Comparison of ENCODE assay signal across 22 cellular contexts in genomic region chr11:130600616-130601015, GRCh38.
DNase-seq lines count a peak whose midpoint lies in the region; ATAC-seq, FAIRE-seq and TF ChIP-seq lines count a peak whose summit lies in the region.
"Had no signal": no experiment of that assay in that cellular context is flagged by ENCODE, and none has a peak within 500 bp of the region (broad histone marks: within the 10 kb centered on the region; RNA-seq: fewer than 3 reads in every experiment).

No MANE protein-coding gene starts in this region.

- intact Hi-C loops in lower lobe of right lung (cut with DNase I) (no loop called here), sigmoid colon (cut with DNase I) (loop anchor here (5.0 kb wide), 1 partner anchor 78 kb away; no protein-coding TSS in a partner anchor)

- H3K9me3 Mint-ChIP-seq in HFFc6 (no peaks in the 10 kb centered on the region), astrocyte (ENCODE audit: unreplicated experiment) (peaks cover 2% of the 10 kb centered on the region)
- H3K9me3 Mint-ChIP-seq in activated naive CD8-positive, alpha-beta T cell treated with anti-CD3 and anti-CD28 coated beads for 36 hours = no peaks in the 10 kb centered on the region
- H3K9me3 Mint-ChIP-seq: activated CD4-positive, alpha-beta T cell treated with anti-CD3 and anti-CD28 coated beads, Interleukin-2, amount 10 ng/mL, durations not matched to agents 24 days and 14 days; CD4-positive, alpha-beta T cell; immature natural killer cell; T-helper 1 cell treated with Interleukin-12 subunit alpha and Interleukin-12 subunit beta and Interleukin-4 antibody, amounts not matched to agents 30 μg/mL and 1 μg/mL, for 36 hours had no signal

- peaks cover 7% of the 10 kb centered on the region; the same call in 1 of the 2 replicates for H3K27me3 Mint-ChIP-seq in HFFc6 (ENCODE audit: insufficient read depth)
- H3K27me3 Mint-ChIP-seq in astrocyte (ENCODE audit: low read depth, unreplicated experiment) = no peaks in the 10 kb centered on the region
- no peaks in the 10 kb centered on the region for H3K27me3 Mint-ChIP-seq in activated naive CD8-positive, alpha-beta T cell treated with anti-CD3 and anti-CD28 coated beads for 36 hours
- H3K27me3 Mint-ChIP-seq: activated CD4-positive, alpha-beta T cell treated with anti-CD3 and anti-CD28 coated beads, Interleukin-2, amount 10 ng/mL, durations not matched to agents 24 days and 14 days; CD4-positive, alpha-beta T cell had no signal

- H3K4me2 ChIP-seq in astrocyte (ENCODE audit: low read length) = peak overlapping the region; percentile 39

- peaks cover 6% of the 10 kb centered on the region for H3K4me1 ChIP-seq in astrocyte (ENCODE audit: insufficient read depth, low read length)
- H3K4me1 ChIP-seq in lower lobe of right lung = no peaks in the 10 kb centered on the region
- H3K4me1 ChIP-seq in sigmoid colon = peaks cover 0 to 37% (median 35%) of the 10 kb centered on the region in 4 donors
- H3K4me1 ChIP-seq: ascending aorta had no signal

- H3K36me3 Mint-ChIP-seq in HFFc6 (ENCODE audit: low read depth) (0 out of 2 replicates have a peak, but pooled peaks cover 5% of the 10 kb centered on the region), astrocyte (ENCODE audit: low read depth, unreplicated experiment) (no peaks in the 10 kb centered on the region)
- no peaks in the 10 kb centered on the region for H3K36me3 Mint-ChIP-seq in activated naive CD8-positive, alpha-beta T cell treated with anti-CD3 and anti-CD28 coated beads for 36 hours
- H3K36me3 Mint-ChIP-seq: activated naive CD4-positive, alpha-beta T cell treated with anti-CD3 and anti-CD28 coated beads, Interleukin-2, amount 50 U/mL, for 72 hours; immature natural killer cell had no signal

- H2AFZ ChIP-seq in astrocyte (ENCODE audit: low read depth, low read length) = peak overlapping the region; percentile 24

- H3K4me3 ChIP-seq in astrocyte (ENCODE audit: insufficient read depth, low read depth, low read length) = no peak overlapping the region
- H3K4me3 ChIP-seq in lower lobe of right lung = no peak overlapping the region
- H3K4me3 ChIP-seq in sigmoid colon = no peak overlapping the region
- H3K4me3 ChIP-seq: ascending aorta, K562 had no signal

- H4K20me1 ChIP-seq in astrocyte (ENCODE audit: insufficient read depth, low read length) = no peaks in the 10 kb centered on the region

- H3K9me3 ChIP-seq in astrocyte (ENCODE audit: insufficient read depth, low read depth, low read length) (peaks cover 11% of the 10 kb centered on the region), lower lobe of right lung (no peaks in the 10 kb centered on the region), sigmoid colon (no peaks in the 10 kb centered on the region)
- H3K9me3 ChIP-seq: ascending aorta had no signal

- H3K27ac ChIP-seq in astrocyte (ENCODE audit: low read depth, low read length) (peak overlapping the region; percentile 31), lower lobe of right lung (peak overlapping the region; percentile 41), sigmoid colon (peak overlapping the region; percentile 45 to 75 (median 66))
- H3K27ac ChIP-seq: ascending aorta had no signal

- no peak overlapping the region for H3K9ac ChIP-seq in astrocyte (ENCODE audit: low read length)

- TF ChIP-seq CTCF in HFFc6 (IDR thresholded peaks at IDR 0.05) (no peak), astrocyte (IDR thresholded peaks at IDR 0.05; ENCODE audit: insufficient read depth, low read depth, low read length) (no peak), lower lobe of right lung (IDR thresholded peaks at IDR 0.05) (no peak), sigmoid colon (IDR thresholded peaks at IDR 0.05) (no peak)

- no peaks in the 10 kb centered on the region for H3K27me3 ChIP-seq in astrocyte (ENCODE audit: insufficient read depth, low read length)
- H3K27me3 ChIP-seq in lower lobe of right lung (ENCODE audit: low read depth) = no peaks in the 10 kb centered on the region
- H3K27me3 ChIP-seq in sigmoid colon = no peaks in the 10 kb centered on the region
- H3K27me3 ChIP-seq: ascending aorta had no signal

- H3K36me3 ChIP-seq in astrocyte (ENCODE audit: insufficient read depth, low read length) (no peaks in the 10 kb centered on the region), lower lobe of right lung (no peaks in the 10 kb centered on the region), sigmoid colon (no peaks in the 10 kb centered on the region)
- H3K36me3 ChIP-seq: ascending aorta had no signal

- no peak for ATAC-seq in lower lobe of right lung
- no peak for ATAC-seq in HG02970 (IDR thresholded peaks at IDR 0.05; ENCODE audit: low FRiP score, unreplicated experiment)
- ATAC-seq: activated naive CD4-positive, alpha-beta T cell treated with anti-CD3 and anti-CD28 coated beads, Interleukin-2, amount 50 U/mL, for 72 hours; K562 had no signal

- H3K27ac Mint-ChIP-seq in HFFc6 = peak overlapping the region; percentile 63; the same call in 1 of the 2 replicates
- peak overlapping the region; percentile 21 for H3K27ac Mint-ChIP-seq in astrocyte (ENCODE audit: unreplicated experiment)
- no peak overlapping the region for H3K27ac Mint-ChIP-seq in activated naive CD8-positive, alpha-beta T cell treated with anti-CD3 and anti-CD28 coated beads for 36 hours
- H3K27ac Mint-ChIP-seq: activated CD4-positive, alpha-beta T cell treated with anti-CD3 and anti-CD28 coated beads, Interleukin-2, amount 10 ng/mL, durations not matched to agents 24 days and 14 days; activated naive CD4-positive, alpha-beta T cell treated with anti-CD3 and anti-CD28 coated beads, Interleukin-2, amount 50 U/mL, for 72 hours; activated T-helper 1 cell treated with anti-CD3 and anti-CD28 coated beads, Interleukin-12 subunit alpha, Interleukin-12 subunit beta, Interleukin-2, Interleukin-4 antibody, amounts not matched to agents 30 ng/mL and 10 ng/mL and 1 ng/mL, durations not matched to agents 14 hours and 24 hours and 36 hours; CD4-positive, alpha-beta T cell; immature natural killer cell; T-helper 1 cell treated with Interleukin-12 subunit alpha and Interleukin-12 subunit beta and Interleukin-4 antibody, amounts not matched to agents 30 μg/mL and 1 μg/mL, for 36 hours had no signal

- H3K4me3 Mint-ChIP-seq in HFFc6 (no peak overlapping the region), astrocyte (ENCODE audit: unreplicated experiment) (no peak overlapping the region)
- no peak overlapping the region for H3K4me3 Mint-ChIP-seq in activated naive CD8-positive, alpha-beta T cell treated with anti-CD3 and anti-CD28 coated beads for 36 hours
- H3K4me3 Mint-ChIP-seq: activated CD4-positive, alpha-beta T cell treated with anti-CD3 and anti-CD28 coated beads, Interleukin-2, amount 10 ng/mL, durations not matched to agents 24 days and 14 days; activated T-helper 1 cell treated with anti-CD3 and anti-CD28 coated beads, Interleukin-12 subunit alpha, Interleukin-12 subunit beta, Interleukin-2, Interleukin-4 antibody, amounts not matched to agents 30 ng/mL and 10 ng/mL and 1 ng/mL, durations not matched to agents 14 hours and 24 hours and 36 hours; CD4-positive, alpha-beta T cell; immature natural killer cell; T-helper 1 cell treated with Interleukin-12 subunit alpha and Interleukin-12 subunit beta and Interleukin-4 antibody, amounts not matched to agents 30 μg/mL and 1 μg/mL, for 36 hours had no signal

- 75 to 80% methylated on average over 5 of the region's 5 CpGs for WGBS in sigmoid colon, 2 donors

- TF ChIP-seq POLR2A in sigmoid colon (IDR thresholded peaks at IDR 0.05) = no peak

- H3K4me1 Mint-ChIP-seq in HFFc6 (ENCODE audit: low read depth) (peaks cover 17% of the 10 kb centered on the region), astrocyte (ENCODE audit: low read depth, unreplicated experiment) (peaks cover 10% of the 10 kb centered on the region)
- no peaks in the 10 kb centered on the region for H3K4me1 Mint-ChIP-seq in activated naive CD8-positive, alpha-beta T cell treated with anti-CD3 and anti-CD28 coated beads for 36 hours
- H3K4me1 Mint-ChIP-seq: activated CD4-positive, alpha-beta T cell treated with anti-CD3 and anti-CD28 coated beads, Interleukin-2, amount 10 ng/mL, durations not matched to agents 24 days and 14 days; immature natural killer cell had no signal

- TF ChIP-seq EP300 in sigmoid colon (IDR thresholded peaks at IDR 0.05) = no peak

- no peak for FAIRE-seq in astrocyte (lab: Jason Lieb, UNC)
- FAIRE-seq: K562, urothelium cell line had no signal

- DNase-seq in HFFc6 (no peak), astrocyte (ENCODE audit: low read depth) (no peak), lower lobe of right lung (no peak), sigmoid colon (no peak), iPS-NIHi7 (ENCODE audit: extremely low spot score) (no peak)
- DNase-seq in activated naive CD8-positive, alpha-beta T cell treated with anti-CD3 and anti-CD28 coated beads for 36 hours = no peak
- DNase-seq: activated CD4-positive, alpha-beta T cell treated with anti-CD3 and anti-CD28 coated beads, Interleukin-2, amount 10 ng/mL, durations not matched to agents 24 days and 14 days; CD4-positive, alpha-beta T cell; effector memory CD4-positive, alpha-beta T cell; GOT3; immature natural killer cell; MM.1S; NCI-H1436 treated with DMSO at 0.1 percent for 48 hours; NCI-H524; NK-92 treated with Interleukin-12 subunit alpha and Interleukin-12 subunit beta, amount 100 ng/mL, for 24 hours had no signal

- H3K79me2 ChIP-seq in astrocyte (ENCODE audit: insufficient read depth, low read length) = no peaks in the 10 kb centered on the region
